ENCODE assay signal across 1 cellular context in genomic region chr2:232349546-232349945, GRCh38.
TF ChIP-seq lines count a peak whose summit lies in the region.

No MANE protein-coding gene starts in this region.

TF ChIP-seq in HepG2, 621 proteins besides CTCF, POLR2A, EP300 and RAD21:
- TF ChIP-seq HNRNPLL (IDR thresholded peaks at IDR 0.05; ENCODE audit: low read depth, low read length, poor library complexity, severe bottlenecking), result peak; percentile 31
- TF ChIP-seq GABPA (IDR thresholded peaks at IDR 0.05; ENCODE audit: low read depth, low read length), result no peak
- TF ChIP-seq GABPA (CRISPR knock-in tag; IDR thresholded peaks at IDR 0.05; ENCODE audit: low read depth), result no peak
- no peak for TF ChIP-seq ONECUT2 (CRISPR knock-in tag; IDR thresholded peaks at IDR 0.05)
- peak; percentile 7; the same call in 1 of the 2 replicates for TF ChIP-seq KDM2A (CRISPR knock-in tag; IDR thresholded peaks at IDR 0.05; ENCODE audit: borderline replicate concordance, low read depth)
- TF ChIP-seq TMF1 (CRISPR knock-in tag; IDR thresholded peaks at IDR 0.05; ENCODE audit: low read depth), result no peak
